16 cellular contexts compared by ENCODE assay signal in the genomic region with DNA sequence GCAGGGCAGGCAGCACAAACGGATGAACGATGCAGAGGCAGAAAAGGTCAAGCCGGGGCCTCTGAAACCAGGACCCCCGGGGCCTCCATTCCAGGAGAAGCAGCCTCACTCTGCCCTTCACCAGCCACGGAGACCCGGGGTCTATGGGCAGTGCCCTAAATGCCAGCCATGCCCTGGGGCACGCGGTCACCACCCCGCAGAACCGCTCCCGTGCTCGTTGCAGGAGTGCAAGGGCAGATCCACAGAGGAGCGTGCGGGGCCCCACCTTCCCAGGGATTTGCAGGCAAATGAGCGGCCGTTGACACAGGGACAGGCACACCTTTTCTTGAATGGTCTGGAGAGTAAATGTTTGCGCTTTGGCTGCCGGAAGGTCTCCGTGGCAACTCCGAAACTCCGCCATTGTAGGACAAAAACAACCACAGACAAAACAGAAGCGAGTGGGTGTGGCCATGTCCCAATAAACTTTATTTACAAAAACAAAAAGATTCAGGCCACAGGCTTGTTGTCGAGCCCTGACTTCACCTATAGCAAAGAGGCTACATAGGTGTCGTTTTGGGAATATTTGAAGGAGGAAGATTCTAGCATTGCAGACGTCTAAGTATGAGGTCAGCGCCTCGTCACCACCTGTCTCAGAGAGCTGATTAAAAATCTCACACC.
DNase-seq lines count a peak whose midpoint lies in the region; FAIRE-seq and TF ChIP-seq lines count a peak whose summit lies in the region.
"Had no signal": no experiment of that assay in that cellular context is flagged by ENCODE, and none has a peak within 500 bp of the region (broad histone marks: within the 10 kb centered on the region; RNA-seq: fewer than 3 reads in every experiment).

No MANE protein-coding gene starts in this region.

- no peak for FAIRE-seq in frontal cortex (lab: Jason Lieb, UNC)

- H3K79me2 ChIP-seq in Loucy (ENCODE audit: insufficient read depth, low read length) (no peaks in the 10 kb centered on the region), neural progenitor cell (ENCODE audit: low read depth) (no peaks in the 10 kb centered on the region)

- H3K4me1 ChIP-seq in Loucy (ENCODE audit: insufficient read depth, low read length, poor library complexity, severe bottlenecking), result peaks cover 10% of the 10 kb centered on the region
- peaks cover 3% of the 10 kb centered on the region for H3K4me1 ChIP-seq in neural progenitor cell
- H3K4me1 ChIP-seq: Peyer's patch had no signal

- H3K4me1 Mint-ChIP-seq in neural progenitor cell, result peaks cover 11% of the 10 kb centered on the region
- H3K4me1 Mint-ChIP-seq: GM23338 had no signal

- H3K4me3 Mint-ChIP-seq in neural progenitor cell, result no peak overlapping the region
- H3K4me3 Mint-ChIP-seq: GM23338 had no signal

- H4K20me1 ChIP-seq in Loucy (ENCODE audit: insufficient read depth, low read length, poor library complexity, severe bottlenecking) (no peaks in the 10 kb centered on the region), neural progenitor cell (ENCODE audit: low read depth) (no peaks in the 10 kb centered on the region)

- H3K4me3 ChIP-seq in Loucy (ENCODE audit: low read length, poor library complexity, severe bottlenecking) (no peak overlapping the region), neural progenitor cell (no peak overlapping the region)
- H3K4me3 ChIP-seq: GM23338, Peyer's patch had no signal

- H3K4me2 ChIP-seq in Loucy (ENCODE audit: low read depth, low read length, poor library complexity, severe bottlenecking) (peak overlapping the region; percentile 49), neural progenitor cell (no peak overlapping the region)
- H3K4me2 ChIP-seq: GM23338 had no signal

- no peak for TF ChIP-seq CTCF in Loucy (conservative IDR thresholded peaks at IDR 0.05; ENCODE audit: low read length)
- TF ChIP-seq CTCF in VCaP (conservative IDR thresholded peaks at IDR 0.05), result no peak
- TF ChIP-seq CTCF in neural progenitor cell (IDR thresholded peaks at IDR 0.05), result no peak

- peak overlapping the region; percentile 60 for H3K27ac ChIP-seq in VCaP
- H3K27ac ChIP-seq in neural progenitor cell, result no peak overlapping the region
- H3K27ac ChIP-seq: Peyer's patch had no signal

- DNase-seq in NCI-H146 (lab: John Stamatoyannopoulos, UW) (peak; percentile 37), NCI-H146 treated with DMSO at 0.1 percent for 48 hours (lab: John Stamatoyannopoulos, UW; ENCODE audit: unreplicated experiment) (no peak), neural progenitor cell (ENCODE audit: low spot score) (no peak), frontal cortex (ENCODE audit: low spot score in 2 of 2) (no peak), OCI-M2 (lab: John Stamatoyannopoulos, UW; ENCODE audit: unreplicated experiment) (no peak), NCI-H446 (lab: John Stamatoyannopoulos, UW) (no peak)
- DNase-seq: 8988T, GF-D8, Kasumi-1, NCI-H2029, NCI-H524, Peyer's patch, SHP77 treated with DMSO at 0.1 percent for 48 hours had no signal

- no peaks in the 10 kb centered on the region for H3K36me3 Mint-ChIP-seq in neural progenitor cell

- H2AFZ ChIP-seq in Loucy (ENCODE audit: low read length) (no peak overlapping the region), neural progenitor cell (replicated peaks) (no peak overlapping the region)
- H2AFZ ChIP-seq: GM23338 had no signal

- no peaks in the 10 kb centered on the region for H3K9me3 Mint-ChIP-seq in neural progenitor cell
- H3K9me3 Mint-ChIP-seq: GM23338 had no signal

- H3K9ac ChIP-seq in Loucy (ENCODE audit: low read depth, low read length, poor library complexity, severe bottlenecking), result no peak overlapping the region
- H3K9ac ChIP-seq in neural progenitor cell, result no peak overlapping the region

- H3K27ac Mint-ChIP-seq in neural progenitor cell, result peak overlapping the region; percentile 4
- H3K27ac Mint-ChIP-seq: GM23338 had no signal

- no peaks in the 10 kb centered on the region for H3K9me2 ChIP-seq in Loucy (replicated peaks; ENCODE audit: low read depth, low read length)

- H3K36me3 ChIP-seq in Loucy (ENCODE audit: insufficient read depth, low read length) (no peaks in the 10 kb centered on the region), neural progenitor cell (no peaks in the 10 kb centered on the region)
- H3K36me3 ChIP-seq: Peyer's patch had no signal

- H3K27me3 Mint-ChIP-seq in neural progenitor cell (ENCODE audit: insufficient read depth, low read depth), result peaks cover 2% of the 10 kb centered on the region

- H3F3A ChIP-seq in Loucy (ENCODE audit: low read depth), result no peaks in the 10 kb centered on the region
- H3F3A ChIP-seq in neural progenitor cell (ENCODE audit: low read depth), result no peaks in the 10 kb centered on the region

- no peaks in the 10 kb centered on the region for H3K9me3 ChIP-seq in Loucy (ENCODE audit: insufficient read depth, low read depth, low read length)
- no peaks in the 10 kb centered on the region for H3K9me3 ChIP-seq in neural progenitor cell (ENCODE audit: low read depth)
- H3K9me3 ChIP-seq: Peyer's patch had no signal

- no peaks in the 10 kb centered on the region for H3K27me3 ChIP-seq in Loucy (ENCODE audit: insufficient read depth, low read length, poor library complexity, severe bottlenecking)
- H3K27me3 ChIP-seq in neural progenitor cell, result no peaks in the 10 kb centered on the region
- H3K27me3 ChIP-seq: Peyer's patch had no signal
